16 cellular contexts compared by ENCODE assay signal in the genomic region with DNA sequence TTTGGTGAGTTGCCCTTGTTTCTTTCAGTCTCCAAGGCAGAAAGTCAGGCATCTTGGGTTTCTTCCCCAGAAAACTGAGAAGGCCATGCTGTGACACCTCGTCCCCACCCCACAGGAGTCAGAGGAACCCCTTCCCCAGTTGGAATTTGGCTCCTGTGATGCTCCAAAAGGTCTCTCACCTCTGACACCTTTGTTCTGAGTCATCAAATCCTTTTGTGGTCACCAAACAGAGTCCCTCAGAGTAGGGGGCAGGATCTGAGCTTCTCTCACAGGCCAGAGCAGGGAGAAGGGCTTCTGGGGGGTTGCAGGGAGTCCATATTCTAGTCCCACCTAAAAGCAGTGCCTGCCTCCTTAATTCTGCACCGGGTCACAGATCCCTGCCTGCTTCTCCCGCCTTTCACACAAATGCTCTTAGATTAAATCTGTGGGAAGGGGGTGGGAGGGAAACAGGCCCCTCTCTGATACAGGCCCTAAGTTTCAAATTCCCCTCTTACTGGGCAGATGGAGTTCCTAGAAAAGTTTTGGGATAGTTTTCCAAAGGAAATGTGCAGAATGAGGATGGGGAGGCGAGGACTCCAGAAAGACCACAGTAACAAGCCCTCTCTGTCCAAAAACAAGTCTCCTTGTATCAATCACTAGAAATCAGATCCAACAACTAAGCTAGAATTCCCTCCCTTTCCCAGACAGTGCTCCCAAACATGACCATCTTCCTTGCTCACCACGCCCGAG. TPM values are rescaled to one million over a fixed set of nuclear protein-coding genes. Genes with fewer than 3 reads are reported as not detected.
DNase-seq lines count a peak whose midpoint lies in the region; ATAC-seq and TF ChIP-seq lines count a peak whose summit lies in the region.
"Had no signal": no experiment of that assay in that cellular context is flagged by ENCODE, and none has a peak within 500 bp of the region (broad histone marks: within the 10 kb centered on the region; RNA-seq: fewer than 3 reads in every experiment).

No MANE protein-coding gene starts in this region.

- H3K4me1 Mint-ChIP-seq in activated CD4-positive, alpha-beta T cell treated with anti-CD3 and anti-CD28 coated beads, Interleukin-2, amount 10 ng/mL, durations not matched to agents 24 days and 14 days, result peaks cover 11% of the 10 kb centered on the region
- peaks cover 10% of the 10 kb centered on the region for H3K4me1 Mint-ChIP-seq in osteocyte (ENCODE audit: unreplicated experiment)

- TF ChIP-seq CTCF in dorsolateral prefrontal cortex (IDR thresholded peaks at IDR 0.05 in 54 of 56, conservative IDR thresholded peaks at IDR 0.05 in 2 of 56; ENCODE audit: low read depth in 1 of 56, partially characterized antibody in 56 of 56) (no peak), osteocyte (IDR thresholded peaks at IDR 0.05) (no peak)

- peaks cover 7% of the 10 kb centered on the region for H3K36me3 Mint-ChIP-seq in activated CD4-positive, alpha-beta T cell treated with anti-CD3 and anti-CD28 coated beads, Interleukin-2, amount 10 ng/mL, durations not matched to agents 24 days and 14 days (ENCODE audit: low read depth)
- H3K36me3 Mint-ChIP-seq in osteocyte (ENCODE audit: unreplicated experiment), result no peaks in the 10 kb centered on the region

- H3K4me3 ChIP-seq in HUES48 (ENCODE audit: low read depth, low read length) (peak overlapping the region; percentile 96; the same call in 1 of the 2 replicates), dorsolateral prefrontal cortex (peak overlapping the region in 47 of 59 donors; percentile 56 to 94 (median 74))
- H3K4me3 ChIP-seq: MG63 had no signal

- H3K27me3 Mint-ChIP-seq in activated CD4-positive, alpha-beta T cell treated with anti-CD3 and anti-CD28 coated beads, Interleukin-2, amount 10 ng/mL, durations not matched to agents 24 days and 14 days, result peaks cover 36% of the 10 kb centered on the region
- peaks cover 50% of the 10 kb centered on the region for H3K27me3 Mint-ChIP-seq in osteocyte (ENCODE audit: unreplicated experiment)

- peaks cover 66% of the 10 kb centered on the region for H3K27me3 ChIP-seq in HUES48 (ENCODE audit: control insufficient read depth, insufficient read depth, low read length)
- H3K27me3 ChIP-seq in dorsolateral prefrontal cortex, result peaks cover 0 to 17% (median 11%) of the 10 kb centered on the region in 45 donors

- 0 out of 2 replicates have a peak, but pooled peaks cover 6% of the 10 kb centered on the region for H3K4me1 ChIP-seq in HUES48 (ENCODE audit: control insufficient read depth, insufficient read depth, low read length)

- no peak for DNase-seq in activated CD4-positive, alpha-beta T cell treated with anti-CD3 and anti-CD28 coated beads, Interleukin-2, amount 10 ng/mL, durations not matched to agents 24 days and 14 days
- no peak for DNase-seq in activated CD4-positive, alpha-beta T cell treated with anti-CD3 and anti-CD28 coated beads for 1 hour
- DNase-seq in dorsolateral prefrontal cortex (no peak), osteocyte (ENCODE audit: extremely low spot score, unreplicated experiment) (no peak)
- DNase-seq: ACHN; activated CD8-positive, alpha-beta memory T cell treated with anti-CD3 and anti-CD28 coated beads, Interleukin-2, amount 50 U/mL, for 4 hours; MG63; small intestine; transverse colon had no signal

- intact Hi-C loops in activated CD4-positive, alpha-beta T cell treated with anti-CD3 and anti-CD28 coated beads, Interleukin-2, amount 10 ng/mL, durations not matched to agents 24 days and 14 days (cut with micrococcal nuclease), result no loop called here
- intact Hi-C loops in dorsolateral prefrontal cortex (cut with DNase I), result loop anchor here (5.0 to 10.0 kb wide), 3 partner anchors 37 to 166 kb away; no protein-coding TSS in a partner anchor

- peak overlapping the region; percentile 84 for H3K4me3 Mint-ChIP-seq in activated CD4-positive, alpha-beta T cell treated with anti-CD3 and anti-CD28 coated beads, Interleukin-2, amount 10 ng/mL, durations not matched to agents 24 days and 14 days
- peak overlapping the region; percentile 51 for H3K4me3 Mint-ChIP-seq in osteocyte (ENCODE audit: unreplicated experiment)

- H3K9me3 Mint-ChIP-seq in activated CD4-positive, alpha-beta T cell treated with anti-CD3 and anti-CD28 coated beads, Interleukin-2, amount 10 ng/mL, durations not matched to agents 24 days and 14 days, result no peaks in the 10 kb centered on the region
- no peaks in the 10 kb centered on the region for H3K9me3 Mint-ChIP-seq in osteocyte (ENCODE audit: unreplicated experiment)

- H3K36me3 ChIP-seq in HUES48 (ENCODE audit: control insufficient read depth, insufficient read depth, low read length), result no peaks in the 10 kb centered on the region
- H3K36me3 ChIP-seq: MG63, transverse colon had no signal

- no peaks in the 10 kb centered on the region for H3K9me3 ChIP-seq in HUES48 (ENCODE audit: control insufficient read depth, insufficient read depth, low read length)
- H3K9me3 ChIP-seq: MG63, transverse colon had no signal

- no peak overlapping the region for H3K9ac ChIP-seq in HUES48 (ENCODE audit: low read depth, low read length)

- no peak overlapping the region for H3K27ac Mint-ChIP-seq in activated CD4-positive, alpha-beta T cell treated with anti-CD3 and anti-CD28 coated beads, Interleukin-2, amount 10 ng/mL, durations not matched to agents 24 days and 14 days
- H3K27ac Mint-ChIP-seq in osteocyte (ENCODE audit: unreplicated experiment), result no peak overlapping the region

- ATAC-seq in GM21381 (IDR thresholded peaks at IDR 0.05; ENCODE audit: unreplicated experiment), result no peak
- no peak for ATAC-seq in GM21619 (IDR thresholded peaks at IDR 0.05; ENCODE audit: unreplicated experiment)
- no peak for ATAC-seq in HG02938 (IDR thresholded peaks at IDR 0.05; ENCODE audit: unreplicated experiment)

- H3K27ac ChIP-seq in HUES48 (ENCODE audit: low read depth, low read length) (no peak overlapping the region), dorsolateral prefrontal cortex (no peak overlapping the region)
- H3K27ac ChIP-seq: transverse colon had no signal

RNA-seq across cellular contexts. Expression of a gene that starts 1.3 kb away (rescaled TPM):
- total RNA-seq in activated CD4-positive, alpha-beta T cell treated with anti-CD3 and anti-CD28 coated beads, Interleukin-2, amount 10 ng/mL, durations not matched to agents 24 days and 14 days, result 0.09 TPM in 1 of 2 replicates, not detected in the other
- total RNA-seq in dorsolateral prefrontal cortex, result 10 to 100 TPM in 2 of 120 experiments, 1 to 10 TPM in 118; 1.3 to 12.2 (median 5.2) TPM
- total RNA-seq in osteocyte, result not detected in 2 replicates
- total RNA-seq: OCI-LY7; T-helper 1 cell treated with Interleukin-12 subunit alpha and Interleukin-12 subunit beta and Interleukin-4 antibody, amounts not matched to agents 30 ng/mL and 1 ng/mL, for 36 hours; transverse colon had no signal

RNA-seq across cellular contexts. Expression of a gene that starts 18.7 kb away (rescaled TPM):
- total RNA-seq in activated CD4-positive, alpha-beta T cell treated with anti-CD3 and anti-CD28 coated beads, Interleukin-2, amount 10 ng/mL, durations not matched to agents 24 days and 14 days, result 27.8 and 28.4 TPM in 2 replicates
- total RNA-seq in dorsolateral prefrontal cortex (10 to 100 TPM in 15 of 120 experiments, 1 to 10 TPM in 105; 1.2 to 21.5 (median 6.5) TPM), osteocyte (0.19 TPM in 1 of 2 replicates, not detected in the other)

RNA-seq across cellular contexts. Expression of a gene that starts 18.9 kb away (rescaled TPM):
- 18.2 and 19.5 TPM in 2 replicates for total RNA-seq in activated CD4-positive, alpha-beta T cell treated with anti-CD3 and anti-CD28 coated beads, Interleukin-2, amount 10 ng/mL, durations not matched to agents 24 days and 14 days
- total RNA-seq in dorsolateral prefrontal cortex (1 to 10 TPM in 106 of 120 experiments, under 1 TPM in 9, not detected in 5; 0.63 to 6.2 (median 2.1) TPM), osteocyte (not detected in 2 replicates)
- total RNA-seq: Daoy had no signal
